In genomic region chr1:12556368-12556930, GRCh38 we compare ENCODE assay signal across 9 cellular contexts.
A peak's percentile ranks its signal among the peaks of the same experiment; 100 is the strongest.
DNase-seq lines count a peak whose midpoint lies in the region; ATAC-seq and TF ChIP-seq lines count a peak whose summit lies in the region.
"Had no signal": no experiment of that assay in that cellular context is flagged by ENCODE, and none has a peak within 500 bp of the region (broad histone marks: within the 10 kb centered on the region; RNA-seq: fewer than 3 reads in every experiment).

No MANE protein-coding gene starts in this region.

- CTCF ChIA-PET in BJ (lab: Yijun Ruan, JAX) (interaction anchor here (0.8 to 1.9 kb wide), 4 partner anchors 38 to 242 kb away, joined by 3 to 6 read pairs (median 4); partner anchors contain the start of gene DHRS3), OCI-LY7 (lab: Charles Lee; ENCODE audit: unreplicated experiment) (no interaction called here)

- H3K14ac ChIP-seq in trophoblast cell (ENCODE audit: low read length) = peak overlapping the region; percentile 35

- TF ChIP-seq CTCF in BJ (IDR thresholded peaks at IDR 0.05; ENCODE audit: insufficient read depth, low read depth, low read length) = no peak
- no peak for TF ChIP-seq CTCF in RWPE2 (IDR thresholded peaks at IDR 0.05; ENCODE audit: poor library complexity, severe bottlenecking)
- TF ChIP-seq CTCF in OCI-LY7 (conservative IDR thresholded peaks at IDR 0.05; ENCODE audit: low read length) = no peak

- ATAC-seq in RWPE2 (ENCODE audit: low read depth) (no peak), GM21526 (IDR thresholded peaks at IDR 0.05; ENCODE audit: low FRiP score, unreplicated experiment) (no peak)
- ATAC-seq in stimulated activated memory B cell treated with anti-CD40 and anti-IgM and Interleukin-4, amounts not matched to agents 10 μg/mL and 1 μg/mL and 100 μg/mL, for 72 hours = no peak
- no peak for ATAC-seq in stimulated activated naive CD8-positive, alpha-beta T cell treated with anti-CD3 and anti-CD28 coated beads, Interleukin-15, Interleukin-2, amounts not matched to agents 100 U/mL and 50 U/mL, for 24 hours

- H3K4ac ChIP-seq in trophoblast cell (ENCODE audit: low read depth, low read length) = no peak overlapping the region

- H3K4me1 ChIP-seq in RWPE2 (ENCODE audit: insufficient read depth, poor library complexity, severe bottlenecking) (no peaks in the 10 kb centered on the region), trophoblast cell (ENCODE audit: control insufficient read depth in 1 of 2, insufficient read depth in 2 of 2, low read length in 2 of 2) (peaks cover 13 to 20% of the 10 kb centered on the region in 2 experiments), OCI-LY7 (ENCODE audit: insufficient read depth, low read length, poor library complexity, severe bottlenecking) (no peaks in the 10 kb centered on the region)

- H4K8ac ChIP-seq in trophoblast cell (ENCODE audit: low read depth, low read length) = peak overlapping the region; percentile 24

- peaks cover 6% of the 10 kb centered on the region for H3K4me1 Mint-ChIP-seq in stimulated activated memory B cell treated with anti-CD40 and anti-IgM and Interleukin-4, amounts not matched to agents 10 μg/mL and 1 μg/mL and 100 μg/mL, for 72 hours

- no CpG with 5 or more reads among the region's 9 CpGs for WGBS in trophoblast cell (ENCODE audit: extremely low coverage, insufficient coverage, insufficient read length)

- H3K9me3 ChIP-seq in RWPE2 (ENCODE audit: severe bottlenecking) (no peaks in the 10 kb centered on the region), trophoblast cell (ENCODE audit: insufficient read depth, low read depth, low read length) (peaks cover under 1% of the 10 kb centered on the region), OCI-LY7 (ENCODE audit: low read length) (no peaks in the 10 kb centered on the region)

- no peak overlapping the region for H2AK5ac ChIP-seq in trophoblast cell (ENCODE audit: low read length)

- peak overlapping the region; percentile 39 for H4K91ac ChIP-seq in trophoblast cell (ENCODE audit: low read depth, low read length)

- H3K79me1 ChIP-seq in trophoblast cell (ENCODE audit: low read length) = peaks cover 7% of the 10 kb centered on the region

- intact Hi-C loops in OCI-LY7 (cut with micrococcal nuclease; ENCODE audit: unreplicated experiment) = no loop called here

- no peak overlapping the region for H3K18ac ChIP-seq in trophoblast cell (ENCODE audit: low read length)

- no TSS peak for BruUV-seq in OCI-LY7 (replicated peaks; lab: Mats Ljungman, UMichigan)

- H3K36me3 Mint-ChIP-seq in stimulated activated memory B cell treated with anti-CD40 and anti-IgM and Interleukin-4, amounts not matched to agents 10 μg/mL and 1 μg/mL and 100 μg/mL, for 72 hours = no peaks in the 10 kb centered on the region

- POLR2A ChIA-PET in BJ (lab: Charles Lee) (interaction anchor here (0.6 to 1.5 kb wide), 6 partner anchors 10 to 79 kb away, joined by 3 to 5 read pairs (median 3); no protein-coding TSS in a partner anchor), OCI-LY7 (lab: Charles Lee) (interaction anchor here (0.6 kb wide), 2 partner anchors 13 to 123 kb away, joined by 3 read pairs; no protein-coding TSS in a partner anchor)

- no peak overlapping the region for H3K27ac Mint-ChIP-seq in stimulated activated memory B cell treated with anti-CD40 and anti-IgM and Interleukin-4, amounts not matched to agents 10 μg/mL and 1 μg/mL and 100 μg/mL, for 72 hours

- no peak overlapping the region for H2BK12ac ChIP-seq in trophoblast cell (ENCODE audit: low read length)

- H3K4me2 ChIP-seq in trophoblast cell (ENCODE audit: low read length) (no peak overlapping the region), OCI-LY7 (ENCODE audit: low read length) (no peak overlapping the region)

- no peak overlapping the region for H3K9ac ChIP-seq in trophoblast cell (ENCODE audit: low read length)

- H3K36me3 ChIP-seq in BJ (ENCODE audit: control insufficient read depth, insufficient read depth, low read length) (no peaks in the 10 kb centered on the region), RWPE2 (ENCODE audit: low read depth) (no peaks in the 10 kb centered on the region), trophoblast cell (ENCODE audit: control insufficient read depth in 1 of 2, insufficient read depth in 2 of 2, low read length in 2 of 2) (no peaks in the 10 kb centered on the region), OCI-LY7 (ENCODE audit: insufficient read depth, low read length) (no peaks in the 10 kb centered on the region)

- no peak overlapping the region for H3K27ac ChIP-seq in RWPE2 (ENCODE audit: poor library complexity, severe bottlenecking)
- peak overlapping the region; percentile 72 for H3K27ac ChIP-seq in trophoblast cell (ENCODE audit: low read depth, low read length)
- no peak overlapping the region for H3K27ac ChIP-seq in OCI-LY7 (ENCODE audit: low read depth, low read length, poor library complexity, severe bottlenecking)

- peak overlapping the region; percentile 29 for H2BK5ac ChIP-seq in trophoblast cell (ENCODE audit: low read depth, low read length, poor library complexity)

- H2BK120ac ChIP-seq in trophoblast cell (ENCODE audit: insufficient read depth, low read length, poor library complexity) = peak overlapping the region; percentile 89

- no peak overlapping the region for H3K4me3 Mint-ChIP-seq in stimulated activated memory B cell treated with anti-CD40 and anti-IgM and Interleukin-4, amounts not matched to agents 10 μg/mL and 1 μg/mL and 100 μg/mL, for 72 hours

- H3K9me2 ChIP-seq in OCI-LY7 (ENCODE audit: insufficient read depth, low read length) = no peaks in the 10 kb centered on the region

- H2AFZ ChIP-seq in trophoblast cell (ENCODE audit: insufficient read depth, low read length, poor library complexity) = no peak overlapping the region
- no peak overlapping the region for H2AFZ ChIP-seq in OCI-LY7 (ENCODE audit: low read length)

- H3K23ac ChIP-seq in trophoblast cell (ENCODE audit: low read length) = no peak overlapping the region

- DNase-seq in BJ (ENCODE audit: low read depth) (peak; percentile 94), RWPE2 (ENCODE audit: low spot score) (peak; percentile 28), globus pallidus (ENCODE audit: low spot score) (peak; percentile 57), trophoblast cell (peak; percentile 66 to 83), OCI-LY7 (ENCODE audit: low spot score) (no peak)
- no peak for DNase-seq in stimulated activated naive CD8-positive, alpha-beta T cell treated with anti-CD3 and anti-CD28 coated beads, Interleukin-15, Interleukin-2, amounts not matched to agents 100 U/mL and 50 U/mL, for 24 hours
- DNase-seq: activated CD4-positive, CD25-positive, alpha-beta regulatory T cell had no signal

- no peak overlapping the region for H3K4me3 ChIP-seq in BJ (ENCODE audit: low read depth, low read length)
- no peak overlapping the region for H3K4me3 ChIP-seq in RWPE2 (ENCODE audit: severe bottlenecking)
- H3K4me3 ChIP-seq in trophoblast cell (ENCODE audit: low read depth, low read length) = no peak overlapping the region
- H3K4me3 ChIP-seq in OCI-LY7 (ENCODE audit: low read depth, low read length, poor library complexity, severe bottlenecking) = no peak overlapping the region

- H4K12ac ChIP-seq in trophoblast cell (ENCODE audit: low read depth, low read length) = no peak overlapping the region

- H4K20me1 ChIP-seq in OCI-LY7 (ENCODE audit: insufficient read depth, low read length) = no peaks in the 10 kb centered on the region

- H3K27me3 ChIP-seq in BJ (ENCODE audit: control insufficient read depth, insufficient read depth, low read length) (no peaks in the 10 kb centered on the region), RWPE2 (ENCODE audit: insufficient read depth, poor library complexity, severe bottlenecking) (no peaks in the 10 kb centered on the region), trophoblast cell (ENCODE audit: insufficient read depth, low read length) (no peaks in the 10 kb centered on the region)

- H3K27me3 Mint-ChIP-seq in stimulated activated memory B cell treated with anti-CD40 and anti-IgM and Interleukin-4, amounts not matched to agents 10 μg/mL and 1 μg/mL and 100 μg/mL, for 72 hours = peaks cover 48% of the 10 kb centered on the region

- H3K9me3 Mint-ChIP-seq in stimulated activated memory B cell treated with anti-CD40 and anti-IgM and Interleukin-4, amounts not matched to agents 10 μg/mL and 1 μg/mL and 100 μg/mL, for 72 hours = no peaks in the 10 kb centered on the region

- H3K79me2 ChIP-seq in trophoblast cell (ENCODE audit: control insufficient read depth, insufficient read depth, low read length, poor library complexity) (no peaks in the 10 kb centered on the region), OCI-LY7 (ENCODE audit: insufficient read depth, low read depth, low read length) (no peaks in the 10 kb centered on the region)

Comparison
In these comparisons a context has a peak if more than half of its experiments do, and no peak if none do; other contexts are left out.
1. DNase-seq: peak in BJ (single experiment), RWPE2 (single experiment), globus pallidus (single experiment) and trophoblast cell (2 of 2); none in stimulated activated naive CD8-positive, alpha-beta T cell treated with anti-CD3 and anti-CD28 coated beads, Interleukin-15, Interleukin-2, amounts not matched to agents 100 U/mL and 50 U/mL, for 24 hours (single experiment) and OCI-LY7 (single experiment).